In genomic region chr5:145466533-145466932, GRCh38 we compare ENCODE assay signal across 10 cellular contexts.
"Had no signal": no experiment of that assay in that cellular context is flagged by ENCODE, and none has a peak within 500 bp of the region (broad histone marks: within the 10 kb centered on the region; RNA-seq: fewer than 3 reads in every experiment).

No MANE protein-coding gene starts in this region.

- H3K9me3 Mint-ChIP-seq: HFFc6 had no signal

- H2AFZ ChIP-seq: GM23248 had no signal

- H3K9ac ChIP-seq: GM23248 had no signal

- ATAC-seq: HCT116, K562 had no signal

- DNase-seq: GOT3, H7, HFFc6, IMR-90, KG1 had no signal

- H3K4me3 ChIP-seq: GM23248, HAP-1, K562 had no signal

- H3K4me3 Mint-ChIP-seq: HFFc6 had no signal

- H3K27ac Mint-ChIP-seq: HFFc6 had no signal

- H3K9me3 ChIP-seq: HAP-1 had no signal

- H3K4me1 ChIP-seq: HAP-1 had no signal

- H3K36me3 ChIP-seq: HAP-1 had no signal

- H3K27ac ChIP-seq: GM23248, HL-60 had no signal
